In the genomic region with DNA sequence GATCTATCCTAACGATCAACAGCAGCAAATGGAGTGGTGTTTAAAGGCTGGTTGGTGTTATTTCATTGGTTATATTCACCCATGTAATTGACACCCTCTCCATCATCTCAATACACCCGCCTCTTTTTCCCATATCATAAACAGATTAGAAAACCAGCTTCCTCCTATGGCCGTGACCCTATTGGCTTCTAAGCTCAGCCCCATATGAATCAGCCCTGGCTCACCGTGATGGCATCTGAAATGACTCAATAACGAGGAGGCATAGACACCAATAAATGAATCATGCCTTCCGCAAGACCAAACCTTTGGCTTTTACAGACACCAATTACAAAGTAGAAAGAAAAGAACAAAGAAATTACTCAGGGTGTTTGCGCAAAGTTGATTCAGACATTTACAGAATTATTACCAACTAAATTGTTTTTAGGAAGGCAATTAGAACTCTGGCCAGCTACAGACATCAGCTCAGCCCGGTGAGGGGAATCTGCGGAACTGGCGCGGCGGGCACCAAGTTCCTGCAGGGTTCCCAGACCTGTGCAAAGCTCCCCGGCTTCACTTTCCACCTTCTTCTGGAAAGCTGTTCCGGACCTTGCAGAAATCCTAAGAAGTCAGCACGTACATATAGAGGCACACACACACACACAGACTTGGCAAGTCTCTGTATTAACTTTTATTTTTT, we compare ENCODE assay signal across 8 cellular contexts. TPM values are rescaled to one million over a fixed set of nuclear protein-coding genes. Genes with fewer than 3 reads are reported as not detected.
DNase-seq lines count a peak whose midpoint lies in the region; ATAC-seq and TF ChIP-seq lines count a peak whose summit lies in the region.

No MANE protein-coding gene starts in this region.

- no peaks in the 10 kb centered on the region for H3K27me3 Mint-ChIP-seq in activated CD8-positive, alpha-beta T cell treated with anti-CD3 and anti-CD28 coated beads, Interleukin-2, amount 10 ng/mL, durations not matched to agents 7 days and 5 days (ENCODE audit: low read depth)

- no peak overlapping the region for H3K27ac Mint-ChIP-seq in activated CD8-positive, alpha-beta T cell treated with anti-CD3 and anti-CD28 coated beads, Interleukin-2, amount 10 ng/mL, durations not matched to agents 7 days and 5 days

- ATAC-seq in activated CD8-positive, alpha-beta T cell treated with anti-CD3 and anti-CD28 coated beads, Interleukin-2, amount 10 ng/mL, durations not matched to agents 7 days and 5 days: peak; percentile 68
- ATAC-seq in esophagus mucosa (peak; percentile 91), GM19023 (IDR thresholded peaks at IDR 0.05; ENCODE audit: unreplicated experiment) (no peak), GM18873 (IDR thresholded peaks at IDR 0.05; ENCODE audit: low FRiP score, unreplicated experiment) (no peak), GM18502 (IDR thresholded peaks at IDR 0.05; ENCODE audit: poor library complexity, unreplicated experiment) (no peak)

- H3K9me3 Mint-ChIP-seq in activated CD8-positive, alpha-beta T cell treated with anti-CD3 and anti-CD28 coated beads, Interleukin-2, amount 10 ng/mL, durations not matched to agents 7 days and 5 days (ENCODE audit: insufficient read depth): no peaks in the 10 kb centered on the region

- peak; percentile 97 for TF ChIP-seq EP300 in Ishikawa (IDR thresholded peaks at IDR 0.05; ENCODE audit: borderline replicate concordance)

- H3K4me3 Mint-ChIP-seq in activated CD8-positive, alpha-beta T cell treated with anti-CD3 and anti-CD28 coated beads, Interleukin-2, amount 10 ng/mL, durations not matched to agents 7 days and 5 days: no peak overlapping the region

- DNase-seq in activated CD8-positive, alpha-beta T cell treated with anti-CD3 and anti-CD28 coated beads, Interleukin-2, amount 10 ng/mL, durations not matched to agents 7 days and 5 days: peak; percentile 48
- peak; percentile 49 to 85 for DNase-seq in stimulated activated CD4-positive, alpha-beta T cell treated with anti-CD3 and anti-CD28 coated beads, Interleukin-4, amount 100 ng/mL, for 4 hours
- DNase-seq in GM19240 (ENCODE audit: insufficient read length, low spot score): no peak

- CTCF ChIA-PET in activated CD8-positive, alpha-beta T cell treated with anti-CD3 and anti-CD28 coated beads, Interleukin-2, amount 10 ng/mL, durations not matched to agents 7 days and 5 days (lab: Charles Lee): interaction anchor here (1.7 kb wide), 1 partner anchor 12 kb away, joined by 7 read pairs; a partner anchor contains a TSS

- peaks cover 15% of the 10 kb centered on the region for H3K4me1 Mint-ChIP-seq in activated CD8-positive, alpha-beta T cell treated with anti-CD3 and anti-CD28 coated beads, Interleukin-2, amount 10 ng/mL, durations not matched to agents 7 days and 5 days (ENCODE audit: low read depth)

- no peak for TF ChIP-seq RAD21 in Ishikawa (IDR thresholded peaks at IDR 0.05; ENCODE audit: low read depth)

- POLR2A ChIA-PET in activated CD8-positive, alpha-beta T cell treated with anti-CD3 and anti-CD28 coated beads, Interleukin-2, amount 10 ng/mL, durations not matched to agents 7 days and 5 days (lab: Charles Lee): no interaction called here

- H3K36me3 Mint-ChIP-seq in activated CD8-positive, alpha-beta T cell treated with anti-CD3 and anti-CD28 coated beads, Interleukin-2, amount 10 ng/mL, durations not matched to agents 7 days and 5 days (ENCODE audit: low read depth): no peaks in the 10 kb centered on the region

TF ChIP-seq in Ishikawa, 13 proteins besides CTCF, POLR2A, EP300 and RAD21:
- peak; percentile 78 for TF ChIP-seq NFIC (IDR thresholded peaks at IDR 0.05)
- no peak for TF ChIP-seq ZBTB7A (IDR thresholded peaks at IDR 0.05; ENCODE audit: low read depth)
- TF ChIP-seq CEBPB (IDR thresholded peaks at IDR 0.05): peak; percentile 86
- peak; percentile 89 for TF ChIP-seq FOXM1 (IDR thresholded peaks at IDR 0.05; ENCODE audit: borderline replicate concordance, low read depth)
- TF ChIP-seq TAF1 (IDR thresholded peaks at IDR 0.05; ENCODE audit: low read depth): no peak
- TF ChIP-seq, protein P1, sequence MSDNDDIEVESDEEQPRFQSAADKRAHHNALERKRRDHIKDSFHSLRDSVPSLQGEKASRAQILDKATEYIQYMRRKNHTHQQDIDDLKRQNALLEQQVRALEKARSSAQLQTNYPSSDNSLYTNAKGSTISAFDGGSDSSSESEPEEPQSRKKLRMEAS (IDR thresholded peaks at IDR 0.05): peak; percentile 57; the same call in 1 of the 2 replicates
- peak; percentile 95 for TF ChIP-seq TCF12 (IDR thresholded peaks at IDR 0.05; ENCODE audit: low read depth)
- TF ChIP-seq, protein P2, sequence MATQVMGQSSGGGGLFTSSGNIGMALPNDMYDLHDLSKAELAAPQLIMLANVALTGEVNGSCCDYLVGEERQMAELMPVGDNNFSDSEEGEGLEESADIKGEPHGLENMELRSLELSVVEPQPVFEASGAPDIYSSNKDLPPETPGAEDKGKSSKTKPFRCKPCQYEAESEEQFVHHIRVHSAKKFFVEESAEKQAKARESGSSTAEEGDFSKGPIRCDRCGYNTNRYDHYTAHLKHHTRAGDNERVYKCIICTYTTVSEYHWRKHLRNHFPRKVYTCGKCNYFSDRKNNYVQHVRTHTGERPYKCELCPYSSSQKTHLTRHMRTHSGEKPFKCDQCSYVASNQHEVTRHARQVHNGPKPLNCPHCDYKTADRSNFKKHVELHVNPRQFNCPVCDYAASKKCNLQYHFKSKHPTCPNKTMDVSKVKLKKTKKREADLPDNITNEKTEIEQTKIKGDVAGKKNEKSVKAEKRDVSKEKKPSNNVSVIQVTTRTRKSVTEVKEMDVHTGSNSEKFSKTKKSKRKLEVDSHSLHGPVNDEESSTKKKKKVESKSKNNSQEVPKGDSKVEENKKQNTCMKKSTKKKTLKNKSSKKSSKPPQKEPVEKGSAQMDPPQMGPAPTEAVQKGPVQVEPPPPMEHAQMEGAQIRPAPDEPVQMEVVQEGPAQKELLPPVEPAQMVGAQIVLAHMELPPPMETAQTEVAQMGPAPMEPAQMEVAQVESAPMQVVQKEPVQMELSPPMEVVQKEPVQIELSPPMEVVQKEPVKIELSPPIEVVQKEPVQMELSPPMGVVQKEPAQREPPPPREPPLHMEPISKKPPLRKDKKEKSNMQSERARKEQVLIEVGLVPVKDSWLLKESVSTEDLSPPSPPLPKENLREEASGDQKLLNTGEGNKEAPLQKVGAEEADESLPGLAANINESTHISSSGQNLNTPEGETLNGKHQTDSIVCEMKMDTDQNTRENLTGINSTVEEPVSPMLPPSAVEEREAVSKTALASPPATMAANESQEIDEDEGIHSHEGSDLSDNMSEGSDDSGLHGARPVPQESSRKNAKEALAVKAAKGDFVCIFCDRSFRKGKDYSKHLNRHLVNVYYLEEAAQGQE (IDR thresholded peaks at IDR 0.05; ENCODE audit: low read depth): no peak
- 0 out of 2 replicates have a peak, but pooled peaks have one; percentile 17 for TF ChIP-seq YY1 (IDR thresholded peaks at IDR 0.05; ENCODE audit: low read depth)
- TF ChIP-seq CREB1 (IDR thresholded peaks at IDR 0.05; ENCODE audit: low read depth): 0 out of 2 replicates have a peak, but pooled peaks have one; percentile 24
- TF ChIP-seq EGR1 (IDR thresholded peaks at IDR 0.05): no peak
- TF ChIP-seq, protein P3, sequence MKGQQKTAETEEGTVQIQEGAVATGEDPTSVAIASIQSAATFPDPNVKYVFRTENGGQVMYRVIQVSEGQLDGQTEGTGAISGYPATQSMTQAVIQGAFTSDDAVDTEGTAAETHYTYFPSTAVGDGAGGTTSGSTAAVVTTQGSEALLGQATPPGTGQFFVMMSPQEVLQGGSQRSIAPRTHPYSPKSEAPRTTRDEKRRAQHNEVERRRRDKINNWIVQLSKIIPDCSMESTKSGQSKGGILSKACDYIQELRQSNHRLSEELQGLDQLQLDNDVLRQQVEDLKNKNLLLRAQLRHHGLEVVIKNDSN (IDR thresholded peaks at IDR 0.05): no peak
- peak; percentile 90 for TF ChIP-seq TEAD4 (IDR thresholded peaks at IDR 0.05)

RNA-seq across cellular contexts. Expression of a gene that starts 11.5 kb away (rescaled TPM):
- under 1 TPM in 1 of 2 experiments, not detected in 1; 0.37 TPM for total RNA-seq in activated CD8-positive, alpha-beta T cell treated with anti-CD3 and anti-CD28 coated beads, Interleukin-2, amount 10 ng/mL, durations not matched to agents 7 days and 5 days
- total RNA-seq in esophagus mucosa: 2.7 TPM

Comparison
In these comparisons a context has a peak if more than half of its experiments do, and no peak if none do; other contexts are left out.
1. ATAC-seq: peak in activated CD8-positive, alpha-beta T cell treated with anti-CD3 and anti-CD28 coated beads, Interleukin-2, amount 10 ng/mL, durations not matched to agents 7 days and 5 days (single experiment) and esophagus mucosa (single experiment); none in GM19023 (single experiment), GM18873 (single experiment) and GM18502 (single experiment).